In genomic region chr16:67530013-67530939, GRCh38 we compare ENCODE assay signal across 8 cellular contexts. TPM values are rescaled to one million over a fixed set of nuclear protein-coding genes. Genes with fewer than 3 reads are reported as not detected.
DNase-seq lines count a peak whose midpoint lies in the region; ATAC-seq and TF ChIP-seq lines count a peak whose summit lies in the region.

No MANE protein-coding gene starts in this region.

- peak overlapping the region; percentile 64 for H3K4me3 Mint-ChIP-seq in activated CD4-positive, alpha-beta T cell treated with anti-CD3 and anti-CD28 coated beads for 36 hours
- peak overlapping the region; percentile 68 for H3K4me3 Mint-ChIP-seq in activated CD8-positive, alpha-beta T cell treated with anti-CD3 and anti-CD28 coated beads for 36 hours
- peak overlapping the region; percentile 91 for H3K4me3 Mint-ChIP-seq in natural killer cell

- peaks cover 16% of the 10 kb centered on the region for H3K27me3 Mint-ChIP-seq in activated CD4-positive, alpha-beta T cell treated with anti-CD3 and anti-CD28 coated beads for 36 hours
- peaks cover 27% of the 10 kb centered on the region for H3K27me3 Mint-ChIP-seq in activated CD8-positive, alpha-beta T cell treated with anti-CD3 and anti-CD28 coated beads for 36 hours
- H3K27me3 Mint-ChIP-seq in natural killer cell (ENCODE audit: low read depth in 2 of 2), result peaks cover 0 to 15% of the 10 kb centered on the region in 2 donors

- ATAC-seq in activated CD4-positive, alpha-beta T cell treated with anti-CD3 and anti-CD28 coated beads for 36 hours, result peak; percentile 27
- ATAC-seq in HG03108 (IDR thresholded peaks at IDR 0.05; ENCODE audit: unreplicated experiment) (peak; percentile 43), natural killer cell (peak; percentile 73 to 77 (median 76)), GM19467 (IDR thresholded peaks at IDR 0.05; ENCODE audit: unreplicated experiment) (no peak)
- ATAC-seq in activated CD8-positive, alpha-beta T cell treated with anti-CD3 and anti-CD28 coated beads for 36 hours, result peak; percentile 47

- TF ChIP-seq CTCF in activated CD8-positive, alpha-beta T cell treated with anti-CD3 and anti-CD28 coated beads for 36 hours (IDR thresholded peaks at IDR 0.05), result no peak
- no peak for TF ChIP-seq CTCF in fibroblast of villous mesenchyme (IDR thresholded peaks at IDR 0.05; ENCODE audit: insufficient read depth, low read depth, low read length)
- TF ChIP-seq CTCF in natural killer cell (IDR thresholded peaks at IDR 0.05), result no peak

- POLR2A ChIA-PET in activated CD4-positive, alpha-beta T cell treated with anti-CD3 and anti-CD28 coated beads for 36 hours (lab: Charles Lee), result interaction anchor here (1.2 kb wide), 1 partner anchor 115 kb away, joined by 4 read pairs; the partner anchor contains the start of gene CARMIL2
- POLR2A ChIA-PET in activated CD8-positive, alpha-beta T cell treated with anti-CD3 and anti-CD28 coated beads for 36 hours (lab: Charles Lee), result interaction anchor here (0.7 to 1.5 kb wide), 7 partner anchors 9 to 129 kb away, joined by 3 to 6 read pairs (median 3); partner anchors contain the start of genes ACD and CTCF

- peaks cover 7% of the 10 kb centered on the region for H3K4me1 Mint-ChIP-seq in activated CD4-positive, alpha-beta T cell treated with anti-CD3 and anti-CD28 coated beads for 36 hours
- peaks cover 15% of the 10 kb centered on the region for H3K4me1 Mint-ChIP-seq in activated CD8-positive, alpha-beta T cell treated with anti-CD3 and anti-CD28 coated beads for 36 hours (ENCODE audit: low read depth)
- peaks cover 23 to 37% of the 10 kb centered on the region in 2 donors for H3K4me1 Mint-ChIP-seq in natural killer cell

- intact Hi-C loops in activated CD4-positive, alpha-beta T cell treated with anti-CD3 and anti-CD28 coated beads for 36 hours (cut with DNase I, micrococcal nuclease), result no loop called here
- intact Hi-C loops in activated CD8-positive, alpha-beta T cell treated with anti-CD3 and anti-CD28 coated beads for 36 hours (cut with micrococcal nuclease), result no loop called here
- intact Hi-C loops in natural killer cell (cut with micrococcal nuclease), result no loop called here

- CTCF ChIA-PET in activated CD4-positive, alpha-beta T cell treated with anti-CD3 and anti-CD28 coated beads for 36 hours (lab: Charles Lee), result interaction anchor here (0.7 to 5.2 kb wide), 10 partner anchors 9 to 270 kb away, joined by 3 to 43 read pairs (median 4); partner anchors contain the start of gene ATP6V0D1
- CTCF ChIA-PET in activated CD8-positive, alpha-beta T cell treated with anti-CD3 and anti-CD28 coated beads for 36 hours (lab: Charles Lee), result interaction anchor here (1.1 to 11.4 kb wide), 5 partner anchors 8 to 138 kb away, joined by 6 to 135 read pairs (median 8); partner anchors contain the start of gene CARMIL2

- peak overlapping the region; percentile 82 for H3K4me3 ChIP-seq in fibroblast of villous mesenchyme (ENCODE audit: low read depth, low read length)

- peak overlapping the region; percentile 58 for H3K27ac Mint-ChIP-seq in activated CD4-positive, alpha-beta T cell treated with anti-CD3 and anti-CD28 coated beads for 36 hours
- no peak overlapping the region for H3K27ac Mint-ChIP-seq in activated CD8-positive, alpha-beta T cell treated with anti-CD3 and anti-CD28 coated beads for 36 hours
- H3K27ac Mint-ChIP-seq in natural killer cell, result peak overlapping the region; percentile 71 to 92

- peak; percentile 40 for DNase-seq in activated CD4-positive, alpha-beta T cell treated with anti-CD3 and anti-CD28 coated beads for 36 hours
- DNase-seq in activated CD4-positive, alpha-beta T cell treated with anti-CD3 and anti-CD28 coated beads for 1 hour, result no peak
- peak; percentile 42 for DNase-seq in activated CD8-positive, alpha-beta T cell treated with anti-CD3 and anti-CD28 coated beads for 36 hours
- peak; percentile 77 for DNase-seq in fibroblast of villous mesenchyme (ENCODE audit: low read depth)
- peak; percentile 60 for DNase-seq in natural killer cell
- no peak for DNase-seq in activated gamma-delta T cell (lab: John Stamatoyannopoulos, UW)

- H3K9me3 Mint-ChIP-seq in activated CD4-positive, alpha-beta T cell treated with anti-CD3 and anti-CD28 coated beads for 36 hours (ENCODE audit: low read depth), result no peaks in the 10 kb centered on the region
- no peaks in the 10 kb centered on the region for H3K9me3 Mint-ChIP-seq in activated CD8-positive, alpha-beta T cell treated with anti-CD3 and anti-CD28 coated beads for 36 hours
- no peaks in the 10 kb centered on the region for H3K9me3 Mint-ChIP-seq in natural killer cell

- H3K36me3 Mint-ChIP-seq in activated CD4-positive, alpha-beta T cell treated with anti-CD3 and anti-CD28 coated beads for 36 hours (ENCODE audit: low read depth), result no peaks in the 10 kb centered on the region
- H3K36me3 Mint-ChIP-seq in activated CD8-positive, alpha-beta T cell treated with anti-CD3 and anti-CD28 coated beads for 36 hours (ENCODE audit: low read depth), result no peaks in the 10 kb centered on the region
- H3K36me3 Mint-ChIP-seq in natural killer cell, result no peaks in the 10 kb centered on the region

RNA-seq across cellular contexts. Expression of gene RIPOR1, which starts 1.6 kb away (rescaled TPM):
- 10 to 100 TPM; 18.9 to 24.1 TPM for total RNA-seq in activated CD4-positive, alpha-beta T cell treated with anti-CD3 and anti-CD28 coated beads for 36 hours
- total RNA-seq in activated CD8-positive, alpha-beta T cell treated with anti-CD3 and anti-CD28 coated beads for 36 hours, result 10 to 100 TPM; 15.7 to 20.0 TPM
- 25.5 and 35.1 TPM in 2 replicates for total RNA-seq in fibroblast of villous mesenchyme
- 100 to 1,000 TPM in 1 of 3 donors, 10 to 100 TPM in 2; 68.2 to 118 (median 74.8) TPM for total RNA-seq in natural killer cell

RNA-seq across cellular contexts. Expression of gene CTCF, which starts 32.0 kb away (rescaled TPM):
- 10 to 100 TPM; 51.0 to 66.4 TPM for total RNA-seq in activated CD4-positive, alpha-beta T cell treated with anti-CD3 and anti-CD28 coated beads for 36 hours
- 10 to 100 TPM; 47.4 to 50.6 TPM for total RNA-seq in activated CD8-positive, alpha-beta T cell treated with anti-CD3 and anti-CD28 coated beads for 36 hours
- total RNA-seq in fibroblast of villous mesenchyme (26.1 and 33.7 TPM in 2 replicates), natural killer cell (10 to 100 TPM; 61.4 to 76.7 (median 63.6) TPM)

RNA-seq across cellular contexts. Expression of gene AGRP, which starts 46.9 kb away (rescaled TPM):
- not detected for total RNA-seq in activated CD4-positive, alpha-beta T cell treated with anti-CD3 and anti-CD28 coated beads for 36 hours
- total RNA-seq in activated CD8-positive, alpha-beta T cell treated with anti-CD3 and anti-CD28 coated beads for 36 hours, result not detected
- total RNA-seq in fibroblast of villous mesenchyme (not detected in 2 replicates), natural killer cell (under 1 TPM in 1 of 3 donors, not detected in 2; 0.50 TPM)

RNA-seq across cellular contexts. Expression of gene ATP6V0D1, which starts 49.3 kb away (rescaled TPM):
- total RNA-seq in activated CD4-positive, alpha-beta T cell treated with anti-CD3 and anti-CD28 coated beads for 36 hours, result 10 to 100 TPM; 16.3 to 17.3 TPM
- total RNA-seq in activated CD8-positive, alpha-beta T cell treated with anti-CD3 and anti-CD28 coated beads for 36 hours, result 10 to 100 TPM; 17.5 to 18.2 TPM
- 107 and 122 TPM in 2 replicates for total RNA-seq in fibroblast of villous mesenchyme
- 10 to 100 TPM; 76.0 to 84.9 (median 83.3) TPM for total RNA-seq in natural killer cell

Comparison
In these comparisons a context has a peak if more than half of its experiments do, and no peak if none do; other contexts are left out.
1. DNase-seq: peak in activated CD4-positive, alpha-beta T cell treated with anti-CD3 and anti-CD28 coated beads for 36 hours (single experiment), activated CD8-positive, alpha-beta T cell treated with anti-CD3 and anti-CD28 coated beads for 36 hours (single experiment), fibroblast of villous mesenchyme (single experiment) and natural killer cell (single experiment); none in activated CD4-positive, alpha-beta T cell treated with anti-CD3 and anti-CD28 coated beads for 1 hour (single experiment) and activated gamma-delta T cell (single experiment).
2. Peak in every context shown above with its lines, with median percentiles within 50 percentile points of each other: H3K4me3 Mint-ChIP-seq.